Comparison of ENCODE assay signal across 17 cellular contexts in genomic region chr5:165805756-165806155, GRCh38.
DNase-seq lines count a peak whose midpoint lies in the region; ATAC-seq, FAIRE-seq and TF ChIP-seq lines count a peak whose summit lies in the region.
"Had no signal": no experiment of that assay in that cellular context is flagged by ENCODE, and none has a peak within 500 bp of the region (broad histone marks: within the 10 kb centered on the region; RNA-seq: fewer than 3 reads in every experiment).

No MANE protein-coding gene starts in this region.

- H3K14ac ChIP-seq in H1 (ENCODE audit: insufficient read length) = no peak overlapping the region

- H2BK20ac ChIP-seq in H1 (ENCODE audit: low read length) = no peak overlapping the region

- H3K9ac ChIP-seq in H1 (replicated peaks in 1 of 4; ENCODE audit: extremely low read depth in 1 of 4, low read depth in 3 of 4, low read length in 3 of 4) = no peak overlapping the region
- H3K9ac ChIP-seq in neural progenitor cell = no peak overlapping the region
- H3K9ac ChIP-seq: BLaER1 had no signal

- DNase-seq in GM23338 (ENCODE audit: low spot score) (peak; percentile 64), NCI-H226 (peak; percentile 17), H1 (ENCODE audit: low read depth in 1 of 2, low spot score in 2 of 2) (peak; percentile 15 to 46), neural progenitor cell (ENCODE audit: low spot score) (peak; percentile 47), NCI-H2107 treated with DMSO at 0.1 percent for 48 hours (lab: John Stamatoyannopoulos, UW; ENCODE audit: unreplicated experiment) (no peak), germinal center (ENCODE audit: low spot score) (no peak), left lung (no peak)
- DNase-seq: caudate nucleus; effector CD4-positive, alpha-beta T cell; NCI-H1930; right cardiac atrium; upper lobe of left lung had no signal

- H3K18ac ChIP-seq in H1 (ENCODE audit: extremely low read depth, low read length) = no peak overlapping the region

- no peak overlapping the region for H4K91ac ChIP-seq in H1 (replicated peaks; ENCODE audit: insufficient read length, low read length)

- H3K4me1 Mint-ChIP-seq in GM23338 (no peaks in the 10 kb centered on the region), neural progenitor cell (no peaks in the 10 kb centered on the region)

- no peaks in the 10 kb centered on the region for H3K36me3 ChIP-seq in GM23338 (ENCODE audit: insufficient read depth)
- H3K36me3 ChIP-seq in H1 (ENCODE audit: control insufficient read depth in 2 of 4, insufficient read depth in 4 of 4, low read length in 3 of 4) = no peaks in the 10 kb centered on the region
- no peaks in the 10 kb centered on the region for H3K36me3 ChIP-seq in neural progenitor cell
- no peaks in the 10 kb centered on the region for H3K36me3 ChIP-seq in left lung
- H3K36me3 ChIP-seq: BLaER1, upper lobe of left lung had no signal

- H3K36me3 Mint-ChIP-seq in GM23338 (ENCODE audit: low read depth) (no peaks in the 10 kb centered on the region), neural progenitor cell (no peaks in the 10 kb centered on the region)

- H3K27me3 ChIP-seq in GM23338 (ENCODE audit: insufficient read depth) (no peaks in the 10 kb centered on the region), H1 (replicated peaks in 1 of 4; ENCODE audit: control insufficient read depth in 3 of 4, extremely low read depth in 1 of 4, insufficient read depth in 3 of 4, low read length in 3 of 4) (peaks cover 0 to 2% (median 0%) of the 10 kb centered on the region in 4 experiments; a peak in 1 of 7 replicates), neural progenitor cell (no peaks in the 10 kb centered on the region), left lung (no peaks in the 10 kb centered on the region)
- H3K27me3 ChIP-seq: BLaER1, upper lobe of left lung had no signal

- H4K20me1 ChIP-seq in GM23338 (replicated peaks; ENCODE audit: insufficient read depth) (no peaks in the 10 kb centered on the region), H1 (replicated peaks in 1 of 2; ENCODE audit: control insufficient read depth in 1 of 2, insufficient read depth in 2 of 2, low read length in 2 of 2) (no peaks in the 10 kb centered on the region), neural progenitor cell (ENCODE audit: low read depth) (no peaks in the 10 kb centered on the region)
- H4K20me1 ChIP-seq: BLaER1 had no signal

- H3K4me3 Mint-ChIP-seq in GM23338 (no peak overlapping the region), neural progenitor cell (no peak overlapping the region)
- H3K4me3 Mint-ChIP-seq: stimulated activated naive CD8-positive, alpha-beta T cell treated with anti-CD3 and anti-CD28 coated beads, Interleukin-15, Interleukin-2, amounts not matched to agents 100 ng/mL and 50 ng/mL, for 24 hours had no signal

- POLR2A ChIA-PET in H1 (lab: Charles Lee; ENCODE audit: partially characterized antibody) = no interaction called here

- no peaks in the 10 kb centered on the region for H3K4me1 ChIP-seq in GM23338 (ENCODE audit: insufficient read depth)
- H3K4me1 ChIP-seq in H1 (replicated peaks in 1 of 4; ENCODE audit: control insufficient read depth in 3 of 4, insufficient read depth in 4 of 4, low read length in 3 of 4) = peaks cover 0 to 3% (median 1%) of the 10 kb centered on the region in 4 experiments; a peak in 2 of 7 replicates
- H3K4me1 ChIP-seq in neural progenitor cell = peaks cover 4% of the 10 kb centered on the region
- no peaks in the 10 kb centered on the region for H3K4me1 ChIP-seq in left lung
- H3K4me1 ChIP-seq: BLaER1, upper lobe of left lung had no signal

- TF ChIP-seq CTCF in GM23338 (conservative IDR thresholded peaks at IDR 0.05; ENCODE audit: low read depth in 2 of 2) (peak; percentile 33 to 70), H1 (IDR thresholded peaks at IDR 0.05; ENCODE audit: control extremely low read depth in 1 of 3, insufficient read depth in 1 of 3, low read depth in 1 of 3, low read length in 3 of 3) (peak; percentile 11 to 49 (median 47); a peak in 3 of 4 replicates), neural progenitor cell (IDR thresholded peaks at IDR 0.05) (peak; percentile 34), left lung (IDR thresholded peaks at IDR 0.05) (no peak)

- CTCF ChIA-PET in H1 (lab: Charles Lee; ENCODE audit: partially characterized antibody) = interaction anchor here (0.5 to 0.7 kb wide), 4 partner anchors 75 to 1036 kb away, joined by 3 to 5 read pairs (median 4); no protein-coding TSS in a partner anchor

- H3K23ac ChIP-seq in H1 (ENCODE audit: insufficient read length) = no peak overlapping the region

- H2AK5ac ChIP-seq in H1 (ENCODE audit: low read depth, low read length) = no peak overlapping the region

- H4K8ac ChIP-seq in H1 (ENCODE audit: extremely low read depth, insufficient read depth, low read length) = no peak overlapping the region

- no peak overlapping the region for H3K4ac ChIP-seq in H1 (replicated peaks; ENCODE audit: insufficient read length, low read depth, low read length)

- H3F3A ChIP-seq in GM23338 (replicated peaks; ENCODE audit: low read depth) (no peaks in the 10 kb centered on the region), neural progenitor cell (ENCODE audit: low read depth) (no peaks in the 10 kb centered on the region)

- no peaks in the 10 kb centered on the region for H3K9me2 ChIP-seq in GM23338 (ENCODE audit: insufficient read depth)

- ATAC-seq in GM23338 (peak; percentile 93), HG03460 (IDR thresholded peaks at IDR 0.05; ENCODE audit: unreplicated experiment) (no peak), left lung (no peak)
- ATAC-seq: Panc1, right cardiac atrium had no signal

- TF ChIP-seq RAD21 in H1 (IDR thresholded peaks at IDR 0.05 in 1 of 2, conservative IDR thresholded peaks at IDR 0.05 in 1 of 2; ENCODE audit: low read depth in 2 of 2, low read length in 2 of 2) = peak; percentile 61 to 73

- H2AFZ ChIP-seq in GM23338 (peak overlapping the region; percentile 14; the same call in 1 of the 2 replicates), H1 (ENCODE audit: low read length) (peak overlapping the region; percentile 78), neural progenitor cell (replicated peaks) (peak overlapping the region; percentile 35)

- no peak overlapping the region for H3K56ac ChIP-seq in H1 (replicated peaks; ENCODE audit: insufficient read length, low read depth, low read length)

- intact Hi-C loops in left lung (cut with DNase I) = no loop called here

- H3K79me2 ChIP-seq in GM23338 (replicated peaks; ENCODE audit: insufficient read depth) (no peaks in the 10 kb centered on the region), H1 (ENCODE audit: control insufficient read depth in 1 of 2, insufficient read depth in 2 of 2, low read length in 2 of 2) (no peaks in the 10 kb centered on the region), neural progenitor cell (ENCODE audit: low read depth) (no peaks in the 10 kb centered on the region)

- H3K4me3 ChIP-seq in GM23338 (no peak overlapping the region), H1 (ENCODE audit: extremely low read depth in 1 of 4, insufficient read depth in 2 of 4, low read depth in 3 of 4, low read length in 4 of 4) (no peak overlapping the region), neural progenitor cell (no peak overlapping the region), left lung (no peak overlapping the region)
- H3K4me3 ChIP-seq: BLaER1, upper lobe of left lung had no signal

- H2BK15ac ChIP-seq in H1 (ENCODE audit: low read length) = no peak overlapping the region

- no peak overlapping the region for H2BK5ac ChIP-seq in H1 (ENCODE audit: low read depth, low read length)

- H3K9me3 ChIP-seq in H1 (ENCODE audit: insufficient read depth in 2 of 2, low read depth in 1 of 2, low read length in 1 of 2) (no peaks in the 10 kb centered on the region), neural progenitor cell (ENCODE audit: low read depth) (no peaks in the 10 kb centered on the region), left lung (no peaks in the 10 kb centered on the region)
- H3K9me3 ChIP-seq: BLaER1, upper lobe of left lung had no signal

- H4K5ac ChIP-seq in H1 (ENCODE audit: insufficient read length, low read depth, low read length) = no peak overlapping the region

- H3K27me3 Mint-ChIP-seq in GM23338 (ENCODE audit: insufficient read depth, low read depth, poor library complexity) (no peaks in the 10 kb centered on the region), neural progenitor cell (ENCODE audit: insufficient read depth, low read depth) (no peaks in the 10 kb centered on the region)
- H3K27me3 Mint-ChIP-seq: stimulated activated naive CD8-positive, alpha-beta T cell treated with anti-CD3 and anti-CD28 coated beads, Interleukin-15, Interleukin-2, amounts not matched to agents 100 ng/mL and 50 ng/mL, for 24 hours had no signal

- no peak for TF ChIP-seq EP300 in H1 (IDR thresholded peaks at IDR 0.05; ENCODE audit: borderline replicate concordance in 1 of 2, low read depth in 2 of 2, low read length in 2 of 2)

- H2BK12ac ChIP-seq in H1 (ENCODE audit: low read depth, low read length) = no peak overlapping the region

- no peaks in the 10 kb centered on the region for H3K23me2 ChIP-seq in H1 (ENCODE audit: low read depth, low read length)

- WGBS in H1 (ENCODE audit: extremely low coverage in 1 of 2, insufficient coverage in 1 of 2, insufficient read length in 1 of 2, insufficient replicate concordance in 2 of 2, low coverage in 1 of 2, low lambda C conversion rate in 2 of 2, missing lambda C conversion rate in 1 of 2), 2 experiments = 65% methylated on average over 4 of the region's 4 CpGs; no CpG with 5 or more reads in 1 of the 2 experiments

- no peak overlapping the region for H3K4me2 ChIP-seq in GM23338
- H3K4me2 ChIP-seq in H1 (ENCODE audit: insufficient read depth in 1 of 2, low read depth in 2 of 2, low read length in 2 of 2) = no peak overlapping the region
- no peak overlapping the region for H3K4me2 ChIP-seq in neural progenitor cell
- H3K4me2 ChIP-seq: BLaER1 had no signal

- H3K27ac Mint-ChIP-seq in GM23338 = no peak overlapping the region
- no peak overlapping the region for H3K27ac Mint-ChIP-seq in neural progenitor cell
- H3K27ac Mint-ChIP-seq: activated T-helper 2 cell treated with anti-CD3 and anti-CD28 coated beads, Interferon-gamma antibody, Interleukin-2, Interleukin-4, amounts not matched to agents 10 μg/mL and 5 μg/mL and 100 μg/mL, durations not matched to agents 14 hours and 24 hours and 36 hours; stimulated activated naive CD8-positive, alpha-beta T cell treated with anti-CD3 and anti-CD28 coated beads, Interleukin-15, Interleukin-2, amounts not matched to agents 100 ng/mL and 50 ng/mL, for 24 hours had no signal

- no peaks in the 10 kb centered on the region for H3K79me1 ChIP-seq in H1 (ENCODE audit: low read depth, low read length)

- no peaks in the 10 kb centered on the region for H3K9me3 Mint-ChIP-seq in GM23338
- H3K9me3 Mint-ChIP-seq in neural progenitor cell = no peaks in the 10 kb centered on the region
- H3K9me3 Mint-ChIP-seq: stimulated activated naive CD8-positive, alpha-beta T cell treated with anti-CD3 and anti-CD28 coated beads, Interleukin-15, Interleukin-2, amounts not matched to agents 100 ng/mL and 50 ng/mL, for 24 hours had no signal

- no peak overlapping the region for H2BK120ac ChIP-seq in H1 (replicated peaks; ENCODE audit: low read depth, low read length)

- H3K27ac ChIP-seq in GM23338 (ENCODE audit: low read depth) (no peak overlapping the region), H1 (ENCODE audit: low read depth, low read length) (no peak overlapping the region), neural progenitor cell (no peak overlapping the region), left lung (no peak overlapping the region)
- H3K27ac ChIP-seq: BLaER1, upper lobe of left lung had no signal

- no peak for TF ChIP-seq POLR2A in H1 (IDR thresholded peaks at IDR 0.05; ENCODE audit: control extremely low read depth in 1 of 2, low read depth in 2 of 2, low read length in 2 of 2)

- peak; percentile 63 for FAIRE-seq in H1 (lab: Jason Lieb, UNC)

Comparison
In these comparisons a context has a peak if more than half of its experiments do, and no peak if none do; other contexts are left out.
1. DNase-seq: peak in GM23338 (single experiment), NCI-H226 (single experiment), H1 (2 of 2) and neural progenitor cell (single experiment); none in NCI-H2107 treated with DMSO at 0.1 percent for 48 hours (single experiment), germinal center (single experiment) and left lung (0 of 2).
2. H2AFZ ChIP-seq: peak in every context shown above with its lines; median percentile 78 in H1; 35 in neural progenitor cell; 14 in GM23338.
3. CTCF ChIP-seq: peak in GM23338 (2 of 2), H1 (3 of 3) and neural progenitor cell (single experiment); none in left lung (0 of 2).